8 cellular contexts compared by ENCODE assay signal in the genomic region with DNA sequence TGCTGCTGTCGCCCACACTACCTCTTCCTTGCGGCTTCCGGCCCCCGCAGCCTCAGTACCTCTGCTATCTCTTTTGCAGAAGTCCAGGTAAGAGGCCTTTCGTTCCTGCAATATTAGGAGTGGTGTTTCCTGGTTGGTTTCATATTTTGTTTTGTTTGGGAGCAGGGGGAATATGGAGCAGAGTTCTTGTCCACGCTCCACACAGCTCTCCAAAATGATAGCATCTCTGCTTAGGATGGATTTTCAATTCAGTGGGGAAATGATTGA. TPM values are rescaled to one million over a fixed set of nuclear protein-coding genes. Genes with fewer than 3 reads are reported as not detected.
A peak's percentile ranks its signal among the peaks of the same experiment; 100 is the strongest.
DNase-seq lines count a peak whose midpoint lies in the region; ATAC-seq and TF ChIP-seq lines count a peak whose summit lies in the region.

No MANE protein-coding gene starts in this region.

- peaks cover 5% of the 10 kb centered on the region for H3K36me3 ChIP-seq in Caco-2 (ENCODE audit: control insufficient read depth, insufficient read depth, low read length)

- POLR2A ChIA-PET in Caco-2 (lab: Charles Lee), result interaction anchor here (1.4 to 1.8 kb wide), 3 partner anchors 40 to 178 kb away, joined by 10 to 11 read pairs (median 11); a partner anchor contains a TSS

- H3K9me3 ChIP-seq in Caco-2, result no peaks in the 10 kb centered on the region

- TSS peak; percentile 33 for BruUV-seq in Caco-2 (replicated peaks; lab: Mats Ljungman, UMichigan)

- H3K27me3 Mint-ChIP-seq in Caco-2 (ENCODE audit: insufficient read depth, unreplicated experiment) (no peaks in the 10 kb centered on the region), natural killer cell (ENCODE audit: low read depth in 2 of 2) (no peaks in the 10 kb centered on the region)
- H3K27me3 Mint-ChIP-seq in central memory CD8-positive, alpha-beta T cell, result no peaks in the 10 kb centered on the region

- H3K4me3 ChIP-seq in Caco-2 (ENCODE audit: low read depth, low read length), result peak overlapping the region; percentile 77

- H3K36me3 Mint-ChIP-seq in Caco-2 (ENCODE audit: insufficient read depth, unreplicated experiment) (peaks cover 67% of the 10 kb centered on the region), natural killer cell (peaks cover 18% of the 10 kb centered on the region)
- H3K36me3 Mint-ChIP-seq in central memory CD8-positive, alpha-beta T cell (ENCODE audit: insufficient read depth), result peaks cover 42% of the 10 kb centered on the region

- intact Hi-C loops in Caco-2 (cut with micrococcal nuclease; ENCODE audit: unreplicated experiment) (loop anchor here (2.0 kb wide), 1 partner anchor 196 kb away; no protein-coding TSS in a partner anchor), natural killer cell (cut with micrococcal nuclease) (loop anchor here (2.0 to 5.0 kb wide), 3 partner anchors 105 to 178 kb away; a partner anchor contains a TSS)

- H3K4me3 Mint-ChIP-seq in Caco-2 (ENCODE audit: unreplicated experiment) (peak overlapping the region; percentile 93), natural killer cell (peak overlapping the region; percentile 92)
- H3K4me3 Mint-ChIP-seq in central memory CD8-positive, alpha-beta T cell, result peak overlapping the region; percentile 84

- H3K9me3 Mint-ChIP-seq in Caco-2 (ENCODE audit: unreplicated experiment), result no peaks in the 10 kb centered on the region
- H3K9me3 Mint-ChIP-seq in central memory CD8-positive, alpha-beta T cell, result no peaks in the 10 kb centered on the region
- no peaks in the 10 kb centered on the region for H3K9me3 Mint-ChIP-seq in natural killer cell

- peak; percentile 12 for ATAC-seq in HG03354 (IDR thresholded peaks at IDR 0.05; ENCODE audit: poor library complexity, severe bottlenecking, unreplicated experiment)
- ATAC-seq in central memory CD8-positive, alpha-beta T cell (replicated peaks; ENCODE audit: extremely low read depth, poor library complexity, severe bottlenecking), result peak; percentile 2
- no peak for ATAC-seq in natural killer cell
- no peak for ATAC-seq in HG02840 (IDR thresholded peaks at IDR 0.05; ENCODE audit: low FRiP score, unreplicated experiment)
- ATAC-seq in GM18867 (IDR thresholded peaks at IDR 0.05; ENCODE audit: unreplicated experiment), result no peak

- TF ChIP-seq CTCF in Caco-2 (IDR thresholded peaks at IDR 0.05; ENCODE audit: insufficient read depth in 1 of 2, low read depth in 1 of 2, low read length in 1 of 2, severe bottlenecking in 1 of 2, unreplicated experiment in 1 of 2), result no peak
- no peak for TF ChIP-seq CTCF in natural killer cell (IDR thresholded peaks at IDR 0.05)

- DNase-seq in Caco-2, result no peak
- DNase-seq in central memory CD8-positive, alpha-beta T cell (ENCODE audit: low spot score in 2 of 2), result no peak
- no peak for DNase-seq in natural killer cell
- no peak for DNase-seq in NCI-H524 treated with DMSO at 0.1 percent for 48 hours (lab: John Stamatoyannopoulos, UW)
- DNase-seq in NOMO-1 treated with dmso at 0.1 percent for 144 hours (lab: John Stamatoyannopoulos, UW; ENCODE audit: unreplicated experiment), result no peak

- peaks cover 29% of the 10 kb centered on the region for H3K4me1 Mint-ChIP-seq in Caco-2 (ENCODE audit: low read depth, unreplicated experiment)
- H3K4me1 Mint-ChIP-seq in central memory CD8-positive, alpha-beta T cell, result peaks cover 34% of the 10 kb centered on the region
- H3K4me1 Mint-ChIP-seq in natural killer cell, result peaks cover 35 to 36% of the 10 kb centered on the region in 2 donors

- no peaks in the 10 kb centered on the region for H3K27me3 ChIP-seq in Caco-2 (replicated peaks; ENCODE audit: control insufficient read depth, insufficient read depth, low read length)

- H3K4me1 ChIP-seq in Caco-2, result no peaks in the 10 kb centered on the region

- H3K27ac Mint-ChIP-seq in Caco-2 (ENCODE audit: unreplicated experiment) (peak overlapping the region; percentile 98), natural killer cell (peak overlapping the region; percentile 93 to 94)
- H3K27ac Mint-ChIP-seq in central memory CD8-positive, alpha-beta T cell (ENCODE audit: low read depth), result peak overlapping the region; percentile 83

- CTCF ChIA-PET in Caco-2 (lab: Charles Lee), result interaction anchor here (1.5 to 2.0 kb wide), 3 partner anchors 86 to 197 kb away, joined by 5 to 17 read pairs (median 8); no protein-coding TSS in a partner anchor

RNA-seq across cellular contexts. Expression of a gene that starts 0.8 kb away (rescaled TPM):
- total RNA-seq in Caco-2 (2022) (110 and 116 TPM in 2 replicates), natural killer cell (100 to 1,000 TPM; 121 to 143 (median 125) TPM)

RNA-seq across cellular contexts. Expression of a gene that starts 48.0 kb away (rescaled TPM):
- total RNA-seq in Caco-2 (2022) (380 and 443 TPM in 2 replicates), natural killer cell (10 to 100 TPM in 1 of 3 donors, 1 to 10 TPM in 2; 4.3 to 16.8 (median 9.6) TPM)

Comparison
In these comparisons a context has a peak if more than half of its experiments do, and no peak if none do; other contexts are left out.
1. ATAC-seq: peak in HG03354 (single experiment) and central memory CD8-positive, alpha-beta T cell (single experiment); none in natural killer cell (0 of 3), HG02840 (single experiment) and GM18867 (single experiment).
2. RNA of a gene that starts 48.0 kb away (total RNA-seq): 380 to 443 TPM in Caco-2; 4.3 to 16.8 TPM in natural killer cell; every median in the first group is over 10 times any median in the second.
3. Peak in every context shown above with its lines, with median percentiles within 50 percentile points of each other: H3K27ac Mint-ChIP-seq and H3K4me3 Mint-ChIP-seq.